Comparison of ENCODE assay signal across 1 cellular context in genomic region chr5:135221187-135221473, GRCh38.
TF ChIP-seq lines count a peak whose summit lies in the region.

No MANE protein-coding gene starts in this region.

TF ChIP-seq in K562, 482 proteins besides CTCF, POLR2A, EP300 and RAD21 (continued from another document):
- TF ChIP-seq TFE3 (CRISPR knock-in tag; IDR thresholded peaks at IDR 0.05) (peak; percentile 35), TFAP4 (CRISPR knock-in tag; IDR thresholded peaks at IDR 0.05; ENCODE audit: borderline replicate concordance) (no peak), RAD51 (IDR thresholded peaks at IDR 0.05; ENCODE audit: borderline replicate concordance, low read depth) (peak; percentile 35; the same call in 1 of the 2 replicates), ARID4B (CRISPR knock-in tag; IDR thresholded peaks at IDR 0.05) (no peak)
TF ChIP-seq in K562: peak in this region for 3.
